In genomic region chr2:70994445-70995226, GRCh38 we compare ENCODE assay signal across 8 cellular contexts. TPM values are rescaled to one million over a fixed set of nuclear protein-coding genes. Genes with fewer than 3 reads are reported as not detected.
DNase-seq lines count a peak whose midpoint lies in the region; ATAC-seq and TF ChIP-seq lines count a peak whose summit lies in the region.

TEX261 (minus strand) TSS chr2:70994873; CDS start chr2:70994757, 116 bp downstream.

- H3K4me1 Mint-ChIP-seq in Caco-2 (ENCODE audit: low read depth, unreplicated experiment) (no peaks in the 10 kb centered on the region), endodermal cell (peaks cover 9% of the 10 kb centered on the region), mesothelial cell of epicardium (peaks cover 20% of the 10 kb centered on the region)

- ATAC-seq in GM19468 (IDR thresholded peaks at IDR 0.05; ENCODE audit: extremely low read depth, unreplicated experiment) = peak; percentile 91

- H3K27ac Mint-ChIP-seq in Caco-2 (ENCODE audit: unreplicated experiment) (peak within 1 kb of the TSS; percentile 61), endodermal cell (peak within 1 kb of the TSS; percentile 55), mesothelial cell of epicardium (peak within 1 kb of the TSS; percentile 79)

- no peaks in the 10 kb centered on the region for H3K36me3 ChIP-seq in Caco-2 (ENCODE audit: control insufficient read depth, insufficient read depth, low read length)
- peaks cover 12% of the 10 kb centered on the region for H3K36me3 ChIP-seq in endodermal cell (ENCODE audit: control insufficient read depth, insufficient read depth, low read length)

- POLR2A ChIA-PET in Caco-2 (lab: Charles Lee) = no interaction called here

- H3K27ac ChIP-seq in endodermal cell (ENCODE audit: low read depth, low read length) = no peak within 1 kb of the TSS

- H3K27me3 Mint-ChIP-seq in Caco-2 (ENCODE audit: insufficient read depth, unreplicated experiment) = no peaks in the 10 kb centered on the region
- peaks cover 10% of the 10 kb centered on the region for H3K27me3 Mint-ChIP-seq in endodermal cell (ENCODE audit: insufficient read depth)
- peaks cover 11% of the 10 kb centered on the region for H3K27me3 Mint-ChIP-seq in mesothelial cell of epicardium (ENCODE audit: low read depth)

- CTCF ChIA-PET in Caco-2 (lab: Charles Lee) = no interaction called here

- DNase-seq in Caco-2 (peak; percentile 90 to 97), HS-27A (ENCODE audit: low read depth) (peak; percentile 33), NOMO-1 treated with DMSO at 0.1 percent for 48 hours (lab: John Stamatoyannopoulos, UW; ENCODE audit: unreplicated experiment) (peak; percentile 87), endodermal cell (peak; percentile 97), mesothelial cell of epicardium (ENCODE audit: low spot score in 2 of 2, unreplicated experiment in 2 of 2) (peak; percentile 79 to 92)
- peak; percentile 43 for DNase-seq in activated CD8-positive, alpha-beta memory T cell treated with anti-CD3 and anti-CD28 coated beads, Interleukin-2, amount 50 U/mL, for 1 hour (ENCODE audit: extremely low read depth)
- DNase-seq in stimulated activated CD8-positive, alpha-beta memory T cell treated with anti-CD3 and anti-CD28 coated beads, Interleukin-15, amount 100 ng/mL, for 48 hours (ENCODE audit: low read depth in 2 of 2) = peak; percentile 90 to 92

- peaks cover 8% of the 10 kb centered on the region for H3K36me3 Mint-ChIP-seq in Caco-2 (ENCODE audit: insufficient read depth, unreplicated experiment)
- peaks cover 9% of the 10 kb centered on the region for H3K36me3 Mint-ChIP-seq in endodermal cell (ENCODE audit: low read depth)
- peaks cover 4% of the 10 kb centered on the region for H3K36me3 Mint-ChIP-seq in mesothelial cell of epicardium

- peak within 1 kb of the TSS; percentile 57 for H3K9ac ChIP-seq in endodermal cell (ENCODE audit: extremely low read depth, low read length, poor library complexity, severe bottlenecking)

- no peaks in the 10 kb centered on the region for H3K9me3 Mint-ChIP-seq in Caco-2 (ENCODE audit: unreplicated experiment)
- no peaks in the 10 kb centered on the region for H3K9me3 Mint-ChIP-seq in endodermal cell
- no peaks in the 10 kb centered on the region for H3K9me3 Mint-ChIP-seq in mesothelial cell of epicardium

- WGBS in endodermal cell (ENCODE audit: insufficient coverage in 1 of 2, insufficient read length in 1 of 2), 2 experiments = 0 to 1% methylated on average over 35 to 87 of the region's 87 CpGs

- TF ChIP-seq CTCF in Caco-2 (IDR thresholded peaks at IDR 0.05; ENCODE audit: insufficient read depth in 1 of 2, low read depth in 1 of 2, low read length in 1 of 2, severe bottlenecking in 1 of 2, unreplicated experiment in 1 of 2) (peak; percentile 41 to 77), endodermal cell (conservative IDR thresholded peaks at IDR 0.05) (peak; percentile 71), mesothelial cell of epicardium (IDR thresholded peaks at IDR 0.05; ENCODE audit: unreplicated experiment) (no peak)

- H3K4me1 ChIP-seq in Caco-2 (peaks cover 19% of the 10 kb centered on the region), endodermal cell (ENCODE audit: control insufficient read depth, insufficient read depth, low read length) (peaks cover 3% of the 10 kb centered on the region)

- peak within 1 kb of the TSS; percentile 93 for H3K4me3 Mint-ChIP-seq in Caco-2 (ENCODE audit: unreplicated experiment)
- peak within 1 kb of the TSS; percentile 90 for H3K4me3 Mint-ChIP-seq in endodermal cell
- peak within 1 kb of the TSS; percentile 98 for H3K4me3 Mint-ChIP-seq in mesothelial cell of epicardium

- H3K4me3 ChIP-seq in Caco-2 (ENCODE audit: low read depth, low read length) (peak within 1 kb of the TSS; percentile 73), endodermal cell (ENCODE audit: low read length) (peak within 1 kb of the TSS; percentile 93)

- no TSS peak for BruUV-seq in Caco-2 (replicated peaks; lab: Mats Ljungman, UMichigan)

- H3K9me3 ChIP-seq in Caco-2 (no peaks in the 10 kb centered on the region), endodermal cell (ENCODE audit: control insufficient read depth, low read length) (no peaks in the 10 kb centered on the region)

- intact Hi-C loops in Caco-2 (cut with micrococcal nuclease; ENCODE audit: unreplicated experiment) = loop anchor here (2.0 kb wide), 1 partner anchor 74 kb away; the partner anchor contains the start of gene NAGK

- H3K27me3 ChIP-seq in Caco-2 (replicated peaks; ENCODE audit: control insufficient read depth, insufficient read depth, low read length) (no peaks in the 10 kb centered on the region), endodermal cell (ENCODE audit: control insufficient read depth, insufficient read depth, low read length, poor library complexity, severe bottlenecking) (peaks cover 7% of the 10 kb centered on the region)

RNA-seq across cellular contexts. Expression of gene TEX261, which starts in this region (rescaled TPM):
- total RNA-seq in Caco-2 (2022) = 64.1 and 70.0 TPM in 2 replicates
- total RNA-seq in endodermal cell = 10 to 100 TPM; 13.3 to 19.9 TPM
- polyA plus RNA-seq in endodermal cell (2013, experiment 1 of 2) = 33.6 TPM
- 25.2 TPM for polyA plus RNA-seq in endodermal cell (2013, experiment 2 of 2)
- 33.0 to 34.1 TPM (median 33.8 TPM) in 3 replicates for total RNA-seq in mesothelial cell of epicardium

Comparison
In these comparisons a context has a peak if more than half of its experiments do, and no peak if none do; other contexts are left out.
1. DNase-seq: peak in every context shown above with its lines; median percentile 97 in endodermal cell; 94 in Caco-2; 91 in stimulated activated CD8-positive, alpha-beta memory T cell treated with anti-CD3 and anti-CD28 coated beads, Interleukin-15, amount 100 ng/mL, for 48 hours; 87 in NOMO-1 treated with DMSO at 0.1 percent for 48 hours; 86 in mesothelial cell of epicardium; 43 in activated CD8-positive, alpha-beta memory T cell treated with anti-CD3 and anti-CD28 coated beads, Interleukin-2, amount 50 U/mL, for 1 hour; 33 in HS-27A.